In genomic region chr22:20064545-20065262, GRCh38 we compare ENCODE assay signal across 25 cellular contexts.
"Had no signal": no experiment of that assay in that cellular context is flagged by ENCODE, and none has a peak within 500 bp of the region (broad histone marks: within the 10 kb centered on the region; RNA-seq: fewer than 3 reads in every experiment).

No MANE protein-coding gene starts in this region.

- H3K4me3 ChIP-seq: cardiac muscle cell, MG63, Peyer's patch had no signal

- H3K9me3 ChIP-seq: MG63, Peyer's patch had no signal

- H3K27ac Mint-ChIP-seq: activated B cell treated with CpG ODN at 0.5 μM for 24 hours; activated CD4-positive, alpha-beta T cell treated with anti-CD3 and anti-CD28 coated beads, Interleukin-2, amount 10 ng/mL, durations not matched to agents 24 days and 14 days; activated naive CD8-positive, alpha-beta T cell; brain had no signal

- DNase-seq: activated B cell treated with CpG ODN at 0.5 μM for 24 hours; activated CD4-positive, alpha-beta T cell treated with anti-CD3 and anti-CD28 coated beads for 1 hour; activated CD4-positive, alpha-beta T cell treated with anti-CD3 and anti-CD28 coated beads, Interleukin-2, amount 10 ng/mL, durations not matched to agents 24 days and 14 days; activated CD4-positive, alpha-beta T cell treated with anti-CD3 and anti-CD28 coated beads, Interleukin-2, amount 50 U/mL, for 48 hours; activated effector memory CD4-positive, alpha-beta T cell treated with anti-CD3 and anti-CD28 coated beads, Interleukin-2, amount 50 U/mL, for 16 hours; activated naive CD4-positive, alpha-beta T cell treated with Interleukin-2 at 50 U/mL for 16 hours; activated T-cell treated with anti-CD3 and anti-CD28 coated beads, Interleukin-2, amount 50 U/mL, for 4 hours; amygdala; MG63; NCI-H1092 treated with DMSO at 0.1 percent for 48 hours; NCI-H1436; NCI-H1694 treated with DMSO at 0.1 percent for 48 hours; NCI-H2081; NCI-H510A treated with DMSO at 0.1 percent for 48 hours; NCI-H69; NK-92 treated with Interleukin-12 subunit alpha and Interleukin-12 subunit beta, amount 100 ng/mL, for 24 hours; SIG-M5; T-helper 17 cell; T-helper 9 cell had no signal

- H3K36me3 Mint-ChIP-seq: activated naive CD8-positive, alpha-beta T cell had no signal

- H3K9me3 Mint-ChIP-seq: activated B cell treated with CpG ODN at 0.5 μM for 24 hours; activated CD4-positive, alpha-beta T cell treated with anti-CD3 and anti-CD28 coated beads, Interleukin-2, amount 10 ng/mL, durations not matched to agents 24 days and 14 days; activated T-cell treated with anti-CD3 and anti-CD28 coated beads, Interleukin-2, amount 50 U/mL, for 4 hours; brain had no signal

- ATAC-seq: activated T-cell treated with anti-CD3 and anti-CD28 coated beads, Interleukin-2, amount 50 U/mL, for 4 hours; T-helper 17 cell had no signal

- H3K36me3 ChIP-seq: cardiac muscle cell had no signal

- H3K27me3 ChIP-seq: cardiac muscle cell, MG63, Peyer's patch had no signal

- H3K4me1 ChIP-seq: Peyer's patch had no signal

- FAIRE-seq: astrocyte, TTC549 had no signal

- H3K27ac ChIP-seq: cardiac muscle cell, Peyer's patch had no signal
